ENCODE assay signal across 1 cellular context in the genomic region with DNA sequence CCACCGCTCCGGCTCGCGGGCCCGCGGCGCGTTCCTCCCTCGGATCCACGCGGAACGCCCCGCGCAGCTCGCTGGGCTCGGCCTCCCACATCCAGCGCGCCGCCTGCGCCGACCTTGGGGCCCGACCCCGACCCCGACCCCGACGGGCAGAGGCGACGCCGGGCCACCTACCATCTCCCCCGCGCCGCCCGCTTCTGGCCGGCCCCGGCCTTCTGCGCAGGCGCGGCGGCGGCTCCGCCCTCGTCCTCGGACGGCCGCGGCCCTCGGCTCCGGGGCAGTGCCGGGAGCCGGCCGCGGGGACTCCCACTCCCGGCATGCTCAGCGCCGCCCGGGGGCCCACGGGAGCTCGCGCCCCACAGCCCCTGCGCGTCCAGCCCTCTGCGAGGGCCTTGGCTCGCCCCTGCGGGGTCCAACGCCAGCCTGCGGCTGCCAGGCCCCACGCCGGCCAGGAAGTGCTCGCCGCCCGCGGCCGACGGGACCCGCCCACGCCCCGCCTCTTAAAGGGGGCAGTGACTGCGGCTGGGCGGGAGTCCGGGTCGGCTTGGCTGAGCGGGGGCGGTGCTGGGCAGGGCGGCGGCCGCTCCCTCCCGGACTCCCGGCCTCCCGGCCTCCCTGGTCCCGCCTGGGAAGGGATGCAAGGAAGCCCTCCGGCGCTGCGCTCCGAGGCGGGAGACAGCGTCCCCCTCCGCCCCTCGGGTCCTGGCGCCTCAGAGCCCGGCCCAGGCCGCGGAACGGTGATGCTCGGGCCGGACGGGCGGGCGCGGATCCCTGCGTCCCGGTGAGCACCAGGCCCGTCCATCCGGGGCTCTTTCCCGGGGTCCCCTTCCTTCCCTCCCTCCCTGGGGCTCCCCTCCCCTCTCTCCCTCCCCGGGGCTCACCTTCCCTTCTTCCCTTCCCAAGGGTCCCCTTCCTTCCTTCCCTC.
A peak's percentile ranks its signal among the peaks of the same experiment; 100 is the strongest.
TF ChIP-seq lines count a peak whose summit lies in the region.

A gene (minus strand): TSS at position 216 of the 922 bp plus-strand sequence. CDS start 42 bp downstream, at position 174.

TF ChIP-seq in HEK293, 187 proteins besides CTCF, POLR2A, EP300 and RAD21 (continued from another document):
- TF ChIP-seq, protein P1, sequence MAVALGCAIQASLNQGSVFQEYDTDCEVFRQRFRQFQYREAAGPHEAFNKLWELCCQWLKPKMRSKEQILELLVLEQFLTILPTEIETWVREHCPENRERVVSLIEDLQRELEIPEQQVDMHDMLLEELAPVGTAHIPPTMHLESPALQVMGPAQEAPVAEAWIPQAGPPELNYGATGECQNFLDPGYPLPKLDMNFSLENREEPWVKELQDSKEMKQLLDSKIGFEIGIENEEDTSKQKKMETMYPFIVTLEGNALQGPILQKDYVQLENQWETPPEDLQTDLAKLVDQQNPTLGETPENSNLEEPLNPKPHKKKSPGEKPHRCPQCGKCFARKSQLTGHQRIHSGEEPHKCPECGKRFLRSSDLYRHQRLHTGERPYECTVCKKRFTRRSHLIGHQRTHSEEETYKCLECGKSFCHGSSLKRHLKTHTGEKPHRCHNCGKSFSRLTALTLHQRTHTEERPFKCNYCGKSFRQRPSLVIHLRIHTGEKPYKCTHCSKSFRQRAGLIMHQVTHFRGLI (tag by site-specific recombination; IDR thresholded peaks at IDR 0.05) = peak; percentile 60; the same call in 1 of the 2 replicates
- peak; percentile 73 for TF ChIP-seq KLF1 (tag by site-specific recombination; IDR thresholded peaks at IDR 0.05)
- TF ChIP-seq, protein P2, sequence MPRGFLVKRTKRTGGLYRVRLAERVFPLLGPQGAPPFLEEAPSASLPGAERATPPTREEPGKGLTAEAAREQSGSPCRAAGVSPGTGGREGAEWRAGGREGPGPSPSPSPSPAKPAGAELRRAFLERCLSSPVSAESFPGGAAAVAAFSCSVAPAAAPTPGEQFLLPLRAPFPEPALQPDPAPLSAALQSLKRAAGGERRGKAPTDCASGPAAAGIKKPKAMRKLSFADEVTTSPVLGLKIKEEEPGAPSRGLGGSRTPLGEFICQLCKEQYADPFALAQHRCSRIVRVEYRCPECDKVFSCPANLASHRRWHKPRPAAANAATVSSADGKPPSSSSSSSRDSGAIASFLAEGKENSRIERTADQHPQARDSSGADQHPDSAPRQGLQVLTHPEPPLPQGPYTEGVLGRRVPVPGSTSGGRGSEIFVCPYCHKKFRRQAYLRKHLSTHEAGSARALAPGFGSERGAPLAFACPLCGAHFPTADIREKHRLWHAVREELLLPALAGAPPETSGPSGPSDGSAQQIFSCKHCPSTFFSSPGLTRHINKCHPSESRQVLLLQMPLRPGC (tag by site-specific recombination; IDR thresholded peaks at IDR 0.05) = 0 out of 2 replicates have a peak, but pooled peaks have one; percentile 7
- TF ChIP-seq, protein P3, sequence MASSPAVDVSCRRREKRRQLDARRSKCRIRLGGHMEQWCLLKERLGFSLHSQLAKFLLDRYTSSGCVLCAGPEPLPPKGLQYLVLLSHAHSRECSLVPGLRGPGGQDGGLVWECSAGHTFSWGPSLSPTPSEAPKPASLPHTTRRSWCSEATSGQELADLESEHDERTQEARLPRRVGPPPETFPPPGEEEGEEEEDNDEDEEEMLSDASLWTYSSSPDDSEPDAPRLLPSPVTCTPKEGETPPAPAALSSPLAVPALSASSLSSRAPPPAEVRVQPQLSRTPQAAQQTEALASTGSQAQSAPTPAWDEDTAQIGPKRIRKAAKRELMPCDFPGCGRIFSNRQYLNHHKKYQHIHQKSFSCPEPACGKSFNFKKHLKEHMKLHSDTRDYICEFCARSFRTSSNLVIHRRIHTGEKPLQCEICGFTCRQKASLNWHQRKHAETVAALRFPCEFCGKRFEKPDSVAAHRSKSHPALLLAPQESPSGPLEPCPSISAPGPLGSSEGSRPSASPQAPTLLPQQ (tag by site-specific recombination; IDR thresholded peaks at IDR 0.05) = peak; percentile 100
- peak; percentile 54; the same call in 1 of the 2 replicates for TF ChIP-seq WT1 (tag by site-specific recombination; IDR thresholded peaks at IDR 0.05)
- TF ChIP-seq, protein P4, sequence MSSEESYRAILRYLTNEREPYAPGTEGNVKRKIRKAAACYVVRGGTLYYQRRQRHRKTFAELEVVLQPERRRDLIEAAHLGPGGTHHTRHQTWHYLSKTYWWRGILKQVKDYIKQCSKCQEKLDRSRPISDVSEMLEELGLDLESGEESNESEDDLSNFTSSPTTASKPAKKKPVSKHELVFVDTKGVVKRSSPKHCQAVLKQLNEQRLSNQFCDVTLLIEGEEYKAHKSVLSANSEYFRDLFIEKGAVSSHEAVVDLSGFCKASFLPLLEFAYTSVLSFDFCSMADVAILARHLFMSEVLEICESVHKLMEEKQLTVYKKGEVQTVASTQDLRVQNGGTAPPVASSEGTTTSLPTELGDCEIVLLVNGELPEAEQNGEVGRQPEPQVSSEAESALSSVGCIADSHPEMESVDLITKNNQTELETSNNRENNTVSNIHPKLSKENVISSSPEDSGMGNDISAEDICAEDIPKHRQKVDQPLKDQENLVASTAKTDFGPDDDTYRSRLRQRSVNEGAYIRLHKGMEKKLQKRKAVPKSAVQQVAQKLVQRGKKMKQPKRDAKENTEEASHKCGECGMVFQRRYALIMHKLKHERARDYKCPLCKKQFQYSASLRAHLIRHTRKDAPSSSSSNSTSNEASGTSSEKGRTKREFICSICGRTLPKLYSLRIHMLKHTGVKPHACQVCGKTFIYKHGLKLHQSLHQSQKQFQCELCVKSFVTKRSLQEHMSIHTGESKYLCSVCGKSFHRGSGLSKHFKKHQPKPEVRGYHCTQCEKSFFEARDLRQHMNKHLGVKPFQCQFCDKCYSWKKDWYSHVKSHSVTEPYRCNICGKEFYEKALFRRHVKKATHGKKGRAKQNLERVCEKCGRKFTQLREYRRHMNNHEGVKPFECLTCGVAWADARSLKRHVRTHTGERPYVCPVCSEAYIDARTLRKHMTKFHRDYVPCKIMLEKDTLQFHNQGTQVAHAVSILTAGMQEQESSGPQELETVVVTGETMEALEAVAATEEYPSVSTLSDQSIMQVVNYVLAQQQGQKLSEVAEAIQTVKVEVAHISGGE (tag by site-specific recombination; conservative IDR thresholded peaks at IDR 0.05; ENCODE audit: low read depth) = peak; percentile 79
- peak; percentile 71; the same call in 1 of the 2 replicates for TF ChIP-seq EGR2 (tag by site-specific recombination; IDR thresholded peaks at IDR 0.05; ENCODE audit: low read depth)
- peak; percentile 100 for TF ChIP-seq ZNF785 (tag by site-specific recombination; IDR thresholded peaks at IDR 0.05)
- TF ChIP-seq, protein P5, sequence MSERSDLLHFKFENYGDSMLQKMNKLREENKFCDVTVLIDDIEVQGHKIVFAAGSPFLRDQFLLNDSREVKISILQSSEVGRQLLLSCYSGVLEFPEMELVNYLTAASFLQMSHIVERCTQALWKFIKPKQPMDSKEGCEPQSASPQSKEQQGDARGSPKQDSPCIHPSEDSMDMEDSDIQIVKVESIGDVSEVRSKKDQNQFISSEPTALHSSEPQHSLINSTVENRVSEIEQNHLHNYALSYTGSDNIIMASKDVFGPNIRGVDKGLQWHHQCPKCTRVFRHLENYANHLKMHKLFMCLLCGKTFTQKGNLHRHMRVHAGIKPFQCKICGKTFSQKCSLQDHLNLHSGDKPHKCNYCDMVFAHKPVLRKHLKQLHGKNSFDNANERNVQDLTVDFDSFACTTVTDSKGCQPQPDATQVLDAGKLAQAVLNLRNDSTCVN (tag by site-specific recombination; optimal IDR thresholded peaks at IDR 0.05) = peak; percentile 66
- no peak for TF ChIP-seq ZNF37A (tag by site-specific recombination; IDR thresholded peaks at IDR 0.05)
- no peak for TF ChIP-seq ZNF266 (tag by site-specific recombination; IDR thresholded peaks at IDR 0.05; ENCODE audit: low read depth)
- TF ChIP-seq, protein P6, sequence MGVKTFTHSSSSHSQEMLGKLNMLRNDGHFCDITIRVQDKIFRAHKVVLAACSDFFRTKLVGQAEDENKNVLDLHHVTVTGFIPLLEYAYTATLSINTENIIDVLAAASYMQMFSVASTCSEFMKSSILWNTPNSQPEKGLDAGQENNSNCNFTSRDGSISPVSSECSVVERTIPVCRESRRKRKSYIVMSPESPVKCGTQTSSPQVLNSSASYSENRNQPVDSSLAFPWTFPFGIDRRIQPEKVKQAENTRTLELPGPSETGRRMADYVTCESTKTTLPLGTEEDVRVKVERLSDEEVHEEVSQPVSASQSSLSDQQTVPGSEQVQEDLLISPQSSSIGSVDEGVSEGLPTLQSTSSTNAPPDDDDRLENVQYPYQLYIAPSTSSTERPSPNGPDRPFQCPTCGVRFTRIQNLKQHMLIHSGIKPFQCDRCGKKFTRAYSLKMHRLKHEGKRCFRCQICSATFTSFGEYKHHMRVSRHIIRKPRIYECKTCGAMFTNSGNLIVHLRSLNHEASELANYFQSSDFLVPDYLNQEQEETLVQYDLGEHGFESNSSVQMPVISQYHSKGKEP (tag by site-specific recombination; IDR thresholded peaks at IDR 0.05) = peak; percentile 68; the same call in 1 of the 2 replicates
- no peak; the same call in 1 of the 2 replicates for TF ChIP-seq ZNF223 (tag by site-specific recombination; IDR thresholded peaks at IDR 0.05)
- no peak for TF ChIP-seq ZNF701 (tag by site-specific recombination; IDR thresholded peaks at IDR 0.05)
- peak; percentile 34; the same call in 1 of the 2 replicates for TF ChIP-seq ZNF184 (tag by site-specific recombination; IDR thresholded peaks at IDR 0.05)
- TF ChIP-seq SP7 (tag by site-specific recombination; IDR thresholded peaks at IDR 0.05) = peak; percentile 53; the same call in 1 of the 2 replicates
